ENCODE assay signal across 8 cellular contexts in genomic region chr1:162056043-162056442, GRCh38. TPM values are rescaled to one million over a fixed set of nuclear protein-coding genes. Genes with fewer than 3 reads are reported as not detected.
DNase-seq lines count a peak whose midpoint lies in the region; ATAC-seq lines count a peak whose summit lies in the region.

No MANE protein-coding gene starts in this region.

- in situ Hi-C loops in T47D (cut with HindIII; ENCODE audit: low pct_unique_long_range_greater_than_20kb, low sequenced_read_pairs) = no loop called here

- DNase-seq in DMS153 treated with DMSO at 0.1 percent for 48 hours (lab: John Stamatoyannopoulos, UW; ENCODE audit: unreplicated experiment) = peak; percentile 82
- peak; percentile 73 for DNase-seq in H4 (ENCODE audit: low spot score)
- peak; percentile 14 for DNase-seq in NCI-H2029 (lab: John Stamatoyannopoulos, UW)
- DNase-seq in T1000 (lab: John Stamatoyannopoulos, UW) = peak; percentile 61
- DNase-seq in T47D (ENCODE audit: low read depth in 1 of 2, low spot score in 1 of 2) = peak; percentile 52 to 84
- peak; percentile 88 for DNase-seq in iPS-NIHi7 (ENCODE audit: extremely low spot score)
- DNase-seq in smooth muscle cell of the brain vasculature (ENCODE audit: low read depth, low spot score) = peak; percentile 47

- ATAC-seq in HG03045 (IDR thresholded peaks at IDR 0.05; ENCODE audit: unreplicated experiment) = no peak

RNA-seq across cellular contexts. Expression of gene NOS1AP, which starts 13.4 kb away (rescaled TPM):
- 0.17 TPM in 1 of 2 replicates, not detected in the other for total RNA-seq in H4 (2014; rRNA removed; shearing (Covaris generic))

RNA-seq across cellular contexts. Expression of gene OLFML2B, which starts 32.4 kb away (rescaled TPM):
- total RNA-seq in H4 (2014; rRNA removed; shearing (Covaris generic)) = 0.55 and 2.1 TPM in 2 replicates

Comparison
In these comparisons a context has a peak if more than half of its experiments do, and no peak if none do; other contexts are left out.
1. DNase-seq: peak in every context shown above with its lines; median percentile 88 in iPS-NIHi7; 82 in DMS153 treated with DMSO at 0.1 percent for 48 hours; 73 in H4; 68 in T47D; 61 in T1000; 47 in smooth muscle cell of the brain vasculature; 14 in NCI-H2029.